8 cellular contexts compared by ENCODE assay signal in the genomic region with DNA sequence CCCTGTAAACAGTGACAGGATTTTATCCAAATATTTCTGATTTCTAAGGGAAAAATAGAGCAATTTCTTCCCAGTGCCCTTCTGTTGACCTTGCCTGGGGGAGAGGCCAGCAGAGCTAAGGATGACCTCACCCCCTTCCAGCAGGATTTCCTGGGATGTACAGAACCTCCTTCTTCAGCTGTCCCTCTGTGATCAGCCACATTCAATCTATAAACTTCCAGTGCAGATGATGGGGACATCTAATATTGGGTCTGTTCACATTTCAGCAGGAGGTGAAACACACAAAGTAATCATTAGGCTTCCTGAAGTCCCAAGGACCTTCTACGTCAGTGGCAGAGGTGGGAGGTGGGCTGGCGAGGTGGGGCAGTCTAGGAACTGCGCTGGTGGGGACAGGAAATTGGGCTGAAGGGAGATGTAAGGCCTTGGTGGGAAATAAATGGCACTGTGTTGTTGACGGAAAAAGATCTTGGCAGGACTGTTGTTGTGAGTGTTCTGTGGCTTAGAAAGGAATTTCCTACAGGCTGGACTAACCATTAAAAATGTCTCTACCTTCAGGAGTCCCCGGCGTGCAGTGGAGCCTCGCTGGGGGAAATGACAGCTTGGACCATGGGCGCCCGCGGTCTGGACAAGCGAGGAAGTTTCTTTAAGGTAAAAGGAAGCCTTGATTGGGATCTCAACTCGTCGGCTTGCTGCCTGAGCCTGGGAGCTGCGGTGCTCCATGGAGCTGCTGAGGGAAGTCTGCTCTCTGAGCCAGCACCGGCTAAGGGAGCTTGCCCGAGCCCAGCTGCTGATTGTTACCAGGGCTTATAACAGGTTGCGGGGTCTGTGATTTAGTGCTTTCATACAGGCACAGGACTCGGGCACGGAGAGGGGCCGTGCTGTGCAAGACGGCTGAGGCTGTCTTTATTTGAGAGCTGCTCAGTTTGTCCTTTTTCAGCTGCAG.
DNase-seq lines count a peak whose midpoint lies in the region; ATAC-seq lines count a peak whose summit lies in the region.

No MANE protein-coding gene starts in this region.

- H3K9me3 ChIP-seq in mucosa of stomach (ENCODE audit: control insufficient read depth, low read length) (no peaks in the 10 kb centered on the region), Karpas-422 (ENCODE audit: low read length) (no peaks in the 10 kb centered on the region)

- H3K27ac Mint-ChIP-seq in stimulated activated naive B cell treated with anti-CD40 and anti-IgM and Interleukin-4, amounts not matched to agents 10 μg/mL and 1 μg/mL and 100 μg/mL, for 72 hours: no peak overlapping the region

- H3K4me3 ChIP-seq in mucosa of stomach (ENCODE audit: low read length) (no peak overlapping the region), Karpas-422 (ENCODE audit: low read length) (no peak overlapping the region)

- no peak for ATAC-seq in stimulated activated naive B cell treated with anti-CD40 and anti-IgM and Interleukin-4, amounts not matched to agents 10 μg/mL and 1 μg/mL and 100 μg/mL, for 72 hours (replicated peaks)

- H3K27me3 ChIP-seq in mucosa of stomach (ENCODE audit: control insufficient read depth, insufficient read depth, low read length): no peaks in the 10 kb centered on the region
- no peaks in the 10 kb centered on the region for H3K27me3 ChIP-seq in Karpas-422 (ENCODE audit: low read length)

- H2AFZ ChIP-seq in Karpas-422 (ENCODE audit: low read length): no peak overlapping the region

- H3K4me2 ChIP-seq in Karpas-422 (ENCODE audit: low read depth, low read length, poor library complexity, severe bottlenecking): no peak overlapping the region

- H3K79me2 ChIP-seq in Karpas-422 (ENCODE audit: low read length): no peaks in the 10 kb centered on the region

- no peaks in the 10 kb centered on the region for H3K9me3 Mint-ChIP-seq in stimulated activated naive B cell treated with anti-CD40 and anti-IgM and Interleukin-4, amounts not matched to agents 10 μg/mL and 1 μg/mL and 100 μg/mL, for 72 hours

- H3K27me3 Mint-ChIP-seq in stimulated activated naive B cell treated with anti-CD40 and anti-IgM and Interleukin-4, amounts not matched to agents 10 μg/mL and 1 μg/mL and 100 μg/mL, for 72 hours: peaks cover 18 to 59% of the 10 kb centered on the region in 2 donors

- peaks cover 0 to 4% of the 10 kb centered on the region in 2 donors for H3K36me3 Mint-ChIP-seq in stimulated activated naive B cell treated with anti-CD40 and anti-IgM and Interleukin-4, amounts not matched to agents 10 μg/mL and 1 μg/mL and 100 μg/mL, for 72 hours

- H3K4me1 Mint-ChIP-seq in stimulated activated naive B cell treated with anti-CD40 and anti-IgM and Interleukin-4, amounts not matched to agents 10 μg/mL and 1 μg/mL and 100 μg/mL, for 72 hours: peaks cover 2 to 10% of the 10 kb centered on the region in 2 donors

- H3K9ac ChIP-seq in mucosa of stomach (ENCODE audit: low read length) (peak overlapping the region; percentile 19), Karpas-422 (ENCODE audit: low read length) (no peak overlapping the region)

- H3K4me3 Mint-ChIP-seq in stimulated activated naive B cell treated with anti-CD40 and anti-IgM and Interleukin-4, amounts not matched to agents 10 μg/mL and 1 μg/mL and 100 μg/mL, for 72 hours: no peak overlapping the region

- peaks cover 53% of the 10 kb centered on the region for H3K4me1 ChIP-seq in mucosa of stomach (ENCODE audit: control insufficient read depth, insufficient read depth, low read length)
- peaks cover 25% of the 10 kb centered on the region for H3K4me1 ChIP-seq in Karpas-422 (ENCODE audit: low read length)

- H3K36me3 ChIP-seq in mucosa of stomach (ENCODE audit: control insufficient read depth, insufficient read depth, low read length) (no peaks in the 10 kb centered on the region), Karpas-422 (ENCODE audit: insufficient read depth, low read length) (no peaks in the 10 kb centered on the region)

- DNase-seq in NCI-H2107 treated with DMSO at 0.1 percent for 48 hours (lab: John Stamatoyannopoulos, UW; ENCODE audit: unreplicated experiment) (peak; percentile 9), NCI-H2107 (lab: John Stamatoyannopoulos, UW) (no peak), epidermal melanocyte (ENCODE audit: insufficient read length, low spot score) (peak; percentile 45), NCI-H2171 (lab: John Stamatoyannopoulos, UW) (no peak), Karpas-422 (no peak)
- no peak for DNase-seq in activated CD4-positive, alpha-beta T cell treated with anti-CD3 and anti-CD28 coated beads, Interleukin-2, amount 50 U/mL, for 4 hours
- DNase-seq in stimulated activated naive B cell treated with anti-CD40 and anti-IgM and Interleukin-4, amounts not matched to agents 10 μg/mL and 1 μg/mL and 100 μg/mL, for 72 hours: no peak

- no peak overlapping the region for H3K27ac ChIP-seq in Karpas-422 (ENCODE audit: low read length)

- no peaks in the 10 kb centered on the region for H4K20me1 ChIP-seq in Karpas-422 (ENCODE audit: insufficient read depth, low read depth, low read length)

- H3K9me2 ChIP-seq in Karpas-422 (replicated peaks; ENCODE audit: insufficient read depth, low read length): no peaks in the 10 kb centered on the region

Comparison
In these comparisons a context has a peak if more than half of its experiments do, and no peak if none do; other contexts are left out.
1. DNase-seq: peak in NCI-H2107 treated with DMSO at 0.1 percent for 48 hours (single experiment) and epidermal melanocyte (single experiment); none in NCI-H2107 (single experiment), NCI-H2171 (single experiment), Karpas-422 (single experiment), activated CD4-positive, alpha-beta T cell treated with anti-CD3 and anti-CD28 coated beads, Interleukin-2, amount 50 U/mL, for 4 hours (0 of 2) and stimulated activated naive B cell treated with anti-CD40 and anti-IgM and Interleukin-4, amounts not matched to agents 10 μg/mL and 1 μg/mL and 100 μg/mL, for 72 hours (single experiment).